In the genomic region with DNA sequence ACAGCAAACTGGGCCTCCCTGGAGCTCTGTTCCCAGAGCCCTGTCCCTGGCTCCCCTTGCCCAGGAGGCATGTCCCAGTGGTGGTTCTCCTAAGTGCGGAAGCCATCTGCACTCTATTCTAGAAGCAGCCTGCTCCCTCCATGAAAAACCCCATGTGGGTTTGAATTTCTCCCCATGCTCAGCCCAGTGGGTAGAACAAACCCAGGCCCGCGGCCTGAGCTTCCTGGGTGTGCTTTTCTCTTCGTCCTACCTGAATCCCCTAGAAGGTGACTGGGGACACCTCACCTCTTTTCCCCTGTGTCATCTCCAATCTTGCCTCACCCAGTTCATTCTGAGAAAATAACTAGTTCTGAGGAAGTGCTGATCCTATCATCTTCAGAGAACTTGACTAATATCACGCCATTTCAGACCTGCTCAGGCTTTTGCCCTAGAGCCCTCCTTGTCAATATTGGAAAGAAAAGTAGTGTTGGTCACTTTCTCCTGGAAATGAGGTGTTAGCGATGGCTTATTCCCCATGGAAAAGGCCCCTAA, we compare ENCODE assay signal across 12 cellular contexts. TPM values are rescaled to one million over a fixed set of nuclear protein-coding genes. Genes with fewer than 3 reads are reported as not detected.
A peak's percentile ranks its signal among the peaks of the same experiment; 100 is the strongest.
DNase-seq lines count a peak whose midpoint lies in the region; ATAC-seq, FAIRE-seq and TF ChIP-seq lines count a peak whose summit lies in the region.
"Had no signal": no experiment of that assay in that cellular context is flagged by ENCODE, and none has a peak within 500 bp of the region (broad histone marks: within the 10 kb centered on the region; RNA-seq: fewer than 3 reads in every experiment).

No MANE protein-coding gene starts in this region.

- DNase-seq in GM19239 (ENCODE audit: insufficient read length, low spot score) (no peak), erythroblast (lab: John Stamatoyannopoulos, UW) (peak; percentile 44 to 57), NCI-H748 treated with DMSO at 0.1 percent for 48 hours (lab: John Stamatoyannopoulos, UW) (no peak), NCI-H187 (lab: John Stamatoyannopoulos, UW) (no peak)
- peak; percentile 71 for DNase-seq in activated CD4-positive, alpha-beta T cell treated with anti-CD3 and anti-CD28 coated beads, Interleukin-2, amount 10 ng/mL, durations not matched to agents 7 days and 5 days
- DNase-seq in stimulated activated CD4-positive, alpha-beta T cell treated with anti-CD3 and anti-CD28 coated beads, Interleukin-2, amount 100 ng/mL, for 24 hours: peak; percentile 57 to 63
- DNase-seq: DMS79, gastrocnemius medialis, NCI-H146 had no signal

- peaks cover 78% of the 10 kb centered on the region for H3K36me3 Mint-ChIP-seq in activated CD4-positive, alpha-beta T cell treated with anti-CD3 and anti-CD28 coated beads, Interleukin-2, amount 10 ng/mL, durations not matched to agents 7 days and 5 days (ENCODE audit: low read depth)

- no peak for TF ChIP-seq POLR2A in erythroblast (IDR thresholded peaks at IDR 0.05; ENCODE audit: low read length)

- CTCF ChIA-PET in activated CD4-positive, alpha-beta T cell treated with anti-CD3 and anti-CD28 coated beads, Interleukin-2, amount 10 ng/mL, durations not matched to agents 7 days and 5 days (lab: Charles Lee): interaction anchor here (0.6 to 5.7 kb wide), 8 partner anchors 10 to 185 kb away, joined by 3 to 40 read pairs (median 9); a partner anchor contains a TSS

- ATAC-seq in HG02571 (IDR thresholded peaks at IDR 0.05; ENCODE audit: unreplicated experiment) (no peak), GM18873 (IDR thresholded peaks at IDR 0.05; ENCODE audit: low FRiP score, unreplicated experiment) (no peak)

- peak overlapping the region; percentile 90 for H3K27ac Mint-ChIP-seq in activated CD4-positive, alpha-beta T cell treated with anti-CD3 and anti-CD28 coated beads, Interleukin-2, amount 10 ng/mL, durations not matched to agents 7 days and 5 days

- H3K27me3 Mint-ChIP-seq in activated CD4-positive, alpha-beta T cell treated with anti-CD3 and anti-CD28 coated beads, Interleukin-2, amount 10 ng/mL, durations not matched to agents 7 days and 5 days: no peaks in the 10 kb centered on the region

- H3K4me3 Mint-ChIP-seq in activated CD4-positive, alpha-beta T cell treated with anti-CD3 and anti-CD28 coated beads, Interleukin-2, amount 10 ng/mL, durations not matched to agents 7 days and 5 days: peak overlapping the region; percentile 58

- peaks cover 17% of the 10 kb centered on the region for H3K9me3 Mint-ChIP-seq in activated CD4-positive, alpha-beta T cell treated with anti-CD3 and anti-CD28 coated beads, Interleukin-2, amount 10 ng/mL, durations not matched to agents 7 days and 5 days

- H3K4me1 Mint-ChIP-seq in activated CD4-positive, alpha-beta T cell treated with anti-CD3 and anti-CD28 coated beads, Interleukin-2, amount 10 ng/mL, durations not matched to agents 7 days and 5 days: peaks cover 100% of the 10 kb centered on the region

- POLR2A ChIA-PET in activated CD4-positive, alpha-beta T cell treated with anti-CD3 and anti-CD28 coated beads, Interleukin-2, amount 10 ng/mL, durations not matched to agents 7 days and 5 days (lab: Charles Lee): interaction anchor here (0.7 to 2.1 kb wide), 8 partner anchors 15 to 51 kb away, joined by 3 to 8 read pairs (median 3); a partner anchor contains a TSS

- FAIRE-seq in GM19239 (lab: Jason Lieb, UNC): peak; percentile 14

RNA-seq across cellular contexts. Expression of a gene that starts 15.9 kb away (rescaled TPM):
- total RNA-seq in activated CD4-positive, alpha-beta T cell treated with anti-CD3 and anti-CD28 coated beads, Interleukin-2, amount 10 ng/mL, durations not matched to agents 7 days and 5 days: 100 to 1,000 TPM; 161 to 187 TPM
- total RNA-seq: SJSA1 had no signal

Comparison
In these comparisons a context has a peak if more than half of its experiments do, and no peak if none do; other contexts are left out.
1. DNase-seq: peak in activated CD4-positive, alpha-beta T cell treated with anti-CD3 and anti-CD28 coated beads, Interleukin-2, amount 10 ng/mL, durations not matched to agents 7 days and 5 days (single experiment), erythroblast (2 of 2) and stimulated activated CD4-positive, alpha-beta T cell treated with anti-CD3 and anti-CD28 coated beads, Interleukin-2, amount 100 ng/mL, for 24 hours (2 of 2); none in GM19239 (single experiment), NCI-H748 treated with DMSO at 0.1 percent for 48 hours (single experiment) and NCI-H187 (0 of 2).